In genomic region chr7:40918701-40919271, GRCh38 we compare ENCODE assay signal across 13 cellular contexts.
DNase-seq lines count a peak whose midpoint lies in the region; ATAC-seq and TF ChIP-seq lines count a peak whose summit lies in the region.
"Had no signal": no experiment of that assay in that cellular context is flagged by ENCODE, and none has a peak within 500 bp of the region (broad histone marks: within the 10 kb centered on the region; RNA-seq: fewer than 3 reads in every experiment).

No MANE protein-coding gene starts in this region.

- no peaks in the 10 kb centered on the region for H3K27me3 Mint-ChIP-seq in chondrocyte (ENCODE audit: low read depth)
- H3K27me3 Mint-ChIP-seq in mesothelial cell of epicardium (ENCODE audit: low read depth) = no peaks in the 10 kb centered on the region

- no peak for TF ChIP-seq POLR2A in erythroblast (IDR thresholded peaks at IDR 0.05; ENCODE audit: low read length)

- peak; percentile 18 for TF ChIP-seq CTCF in chondrocyte (IDR thresholded peaks at IDR 0.05)
- no peak for TF ChIP-seq CTCF in mesothelial cell of epicardium (IDR thresholded peaks at IDR 0.05; ENCODE audit: unreplicated experiment)

- H3K4me1 Mint-ChIP-seq in chondrocyte (ENCODE audit: low read depth) (peaks cover 39% of the 10 kb centered on the region), mesothelial cell of epicardium (peaks cover 10% of the 10 kb centered on the region)
- H3K4me1 Mint-ChIP-seq: nephron progenitor cell had no signal

- peak overlapping the region; percentile 91 for H3K27ac Mint-ChIP-seq in chondrocyte (ENCODE audit: unreplicated experiment)
- peak overlapping the region; percentile 70 for H3K27ac Mint-ChIP-seq in mesothelial cell of epicardium
- H3K27ac Mint-ChIP-seq: nephron progenitor cell had no signal

- H3K9me3 Mint-ChIP-seq in chondrocyte (ENCODE audit: low read depth) = peaks cover 3% of the 10 kb centered on the region
- peaks cover 7% of the 10 kb centered on the region for H3K9me3 Mint-ChIP-seq in mesothelial cell of epicardium

- ATAC-seq in HG02885 (IDR thresholded peaks at IDR 0.05; ENCODE audit: poor library complexity, unreplicated experiment) (no peak), HG02759 (IDR thresholded peaks at IDR 0.05; ENCODE audit: unreplicated experiment) (no peak)

- H3K4me3 Mint-ChIP-seq in chondrocyte (ENCODE audit: unreplicated experiment) (no peak overlapping the region), mesothelial cell of epicardium (no peak overlapping the region)
- H3K4me3 Mint-ChIP-seq: nephron progenitor cell had no signal

- H3K36me3 Mint-ChIP-seq in chondrocyte (ENCODE audit: low read depth) (peaks cover 1% of the 10 kb centered on the region), mesothelial cell of epicardium (no peaks in the 10 kb centered on the region)

- DNase-seq in AG20443 (ENCODE audit: low spot score) (peak; percentile 66), HT1080 (ENCODE audit: low read depth) (peak; percentile 51), chondrocyte (ENCODE audit: low spot score) (no peak), mesothelial cell of epicardium (ENCODE audit: low spot score in 2 of 2, unreplicated experiment in 2 of 2) (no peak), erythroblast (lab: John Stamatoyannopoulos, UW) (no peak)
- no peak for DNase-seq in activated CD4-positive, alpha-beta T cell treated with anti-CD3 and anti-CD28 coated beads, Interleukin-2, amount 50 U/mL, for 48 hours
- DNase-seq: activated gamma-delta T cell, NCI-H2171, nephron progenitor cell, RPMI8226, WERI-Rb-1 had no signal

Comparison
In these comparisons a context has a peak if more than half of its experiments do, and no peak if none do; other contexts are left out.
1. DNase-seq: peak in AG20443 (single experiment) and HT1080 (single experiment); none in chondrocyte (single experiment), mesothelial cell of epicardium (0 of 2), erythroblast (0 of 2) and activated CD4-positive, alpha-beta T cell treated with anti-CD3 and anti-CD28 coated beads, Interleukin-2, amount 50 U/mL, for 48 hours (0 of 2).